Comparison of ENCODE assay signal across 8 cellular contexts in the genomic region with DNA sequence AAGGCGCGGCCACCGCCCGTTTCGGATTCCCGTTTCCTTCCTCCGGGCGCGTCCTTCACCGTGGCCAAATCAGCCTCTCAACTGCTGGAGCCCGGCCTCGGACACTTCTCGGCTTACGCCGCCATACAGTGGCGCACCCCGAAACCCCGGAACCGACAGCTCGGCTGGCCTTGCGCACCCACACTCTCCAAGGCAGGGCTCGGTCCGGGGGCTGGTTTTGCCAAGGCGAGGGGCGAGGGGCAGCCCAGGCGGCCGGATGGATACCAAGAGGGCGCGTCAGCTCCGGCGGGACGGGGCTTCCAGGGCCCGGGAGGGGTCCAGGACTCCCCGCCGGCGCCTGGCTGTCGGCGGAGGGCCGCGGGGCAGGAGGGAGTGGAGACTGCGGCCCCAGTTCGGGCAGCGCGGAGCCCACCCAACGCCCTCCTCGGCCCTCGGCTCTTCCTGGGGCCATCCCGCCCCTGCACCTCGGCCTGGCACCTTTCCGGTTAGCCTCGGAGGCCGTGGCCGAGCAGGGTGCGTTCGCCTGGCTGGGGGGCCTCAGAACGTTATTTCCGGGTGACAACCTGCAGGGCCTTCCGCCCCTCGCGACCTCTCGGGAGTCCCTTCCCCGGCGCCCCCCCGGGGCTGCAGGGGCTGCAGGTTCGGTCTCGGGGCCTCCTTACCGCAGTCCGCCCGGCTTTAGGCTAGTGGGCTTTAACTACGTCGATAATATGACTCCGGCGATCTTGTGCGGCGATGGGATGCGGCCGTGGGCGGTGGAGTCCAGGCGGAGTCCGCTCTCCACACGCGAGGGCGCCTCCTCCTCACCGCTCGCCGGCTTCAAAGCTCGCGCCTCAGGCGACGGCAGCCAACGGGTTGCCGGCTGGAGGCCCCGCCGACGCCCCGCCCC. TPM values are rescaled to one million over a fixed set of nuclear protein-coding genes. Genes with fewer than 3 reads are reported as not detected.
DNase-seq lines count a peak whose midpoint lies in the region; ATAC-seq and TF ChIP-seq lines count a peak whose summit lies in the region.

No MANE protein-coding gene starts in this region.

- H3K9me3 Mint-ChIP-seq in T-cell (no peaks in the 10 kb centered on the region), type B pancreatic cell (peaks cover 5% of the 10 kb centered on the region)

- peak overlapping the region; percentile 89 for H3K4me3 ChIP-seq in ACC112 (ENCODE audit: low read depth, low read length)
- H3K4me3 ChIP-seq in duodenal mucosa (ENCODE audit: low read depth in 1 of 2, low read length in 2 of 2), result peak overlapping the region; percentile 84 to 85
- H3K4me3 ChIP-seq in mesodermal cell (ENCODE audit: extremely low read depth, insufficient read depth, low read length, poor library complexity, severe bottlenecking), result peak overlapping the region; percentile 96

- WGBS in mesodermal cell (ENCODE audit: insufficient coverage in 2 of 2), 2 experiments, result 0% methylated on average over 93 to 94 of the region's 96 CpGs

- DNase-seq in T-cell, result peak in 13 of 34 experiments; percentile 0 to 13 (median 5)
- DNase-seq in type B pancreatic cell (ENCODE audit: extremely low spot score, unreplicated experiment), result no peak
- no peak for DNase-seq in HuH-7.5 (ENCODE audit: low spot score)

- CTCF ChIA-PET in T-cell (lab: Charles Lee), result interaction anchor here (0.9 to 1.7 kb wide), 6 partner anchors 9 to 211 kb away, joined by 3 to 27 read pairs (median 4); no protein-coding TSS in a partner anchor

- H2AFZ ChIP-seq in ACC112 (ENCODE audit: low read length, unreplicated experiment), result peak overlapping the region; percentile 79

- H3K4me1 Mint-ChIP-seq in T-cell, result peaks cover 30 to 38% (median 30%) of the 10 kb centered on the region in 3 donors
- peaks cover 22% of the 10 kb centered on the region for H3K4me1 Mint-ChIP-seq in type B pancreatic cell (ENCODE audit: unreplicated experiment)

- H3K36me3 Mint-ChIP-seq in T-cell (peaks cover 9% of the 10 kb centered on the region), type B pancreatic cell (peaks cover 31% of the 10 kb centered on the region)

- H3K9me3 ChIP-seq in duodenal mucosa (ENCODE audit: control insufficient read depth in 1 of 2, low read length in 2 of 2) (no peaks in the 10 kb centered on the region), mesodermal cell (ENCODE audit: control insufficient read depth, low read length) (no peaks in the 10 kb centered on the region)

- H3K27me3 Mint-ChIP-seq in T-cell, result no peaks in the 10 kb centered on the region
- H3K27me3 Mint-ChIP-seq in type B pancreatic cell, result no peaks in the 10 kb centered on the region

- H3K27ac Mint-ChIP-seq in T-cell (peak overlapping the region in 1 of 2 donors; percentile 72), type B pancreatic cell (no peak overlapping the region)

- H3K4me3 Mint-ChIP-seq in T-cell (peak overlapping the region; percentile 84 to 89 (median 85)), type B pancreatic cell (peak overlapping the region; percentile 90)

- H3K9ac ChIP-seq in duodenal mucosa (ENCODE audit: low read depth in 1 of 2, low read length in 2 of 2), result peak overlapping the region; percentile 29 to 55

- H3K79me2 ChIP-seq in ACC112 (ENCODE audit: control insufficient read depth, insufficient read depth, low read length, unreplicated experiment), result peaks cover 78% of the 10 kb centered on the region

- H3K27ac ChIP-seq in ACC112 (ENCODE audit: low read depth, low read length), result peak overlapping the region; percentile 59; the same call in 1 of the 2 replicates
- H3K27ac ChIP-seq in duodenal mucosa (ENCODE audit: low read depth, low read length), result no peak overlapping the region
- peak overlapping the region; percentile 70 for H3K27ac ChIP-seq in mesodermal cell (ENCODE audit: low read depth, low read length, severe bottlenecking)

- H3K4me1 ChIP-seq in ACC112 (ENCODE audit: control insufficient read depth, insufficient read depth, low read length, unreplicated experiment) (peaks cover 27% of the 10 kb centered on the region), duodenal mucosa (ENCODE audit: control insufficient read depth in 1 of 2, insufficient read depth in 2 of 2, low read length in 2 of 2) (peaks cover 23 to 26% of the 10 kb centered on the region in 2 donors), mesodermal cell (ENCODE audit: control insufficient read depth, insufficient read depth, low read length, poor library complexity, severe bottlenecking) (peaks cover 20% of the 10 kb centered on the region)

- H3K36me3 ChIP-seq in ACC112 (ENCODE audit: insufficient read depth, low read length), result no peaks in the 10 kb centered on the region
- H3K36me3 ChIP-seq in duodenal mucosa (ENCODE audit: control insufficient read depth in 1 of 2, insufficient read depth in 2 of 2, low read length in 2 of 2), result no peaks in the 10 kb centered on the region
- H3K36me3 ChIP-seq in mesodermal cell (ENCODE audit: control insufficient read depth, insufficient read depth, low read length), result peaks cover 46% of the 10 kb centered on the region

- H3K27me3 ChIP-seq in ACC112 (ENCODE audit: insufficient read depth, low read length) (no peaks in the 10 kb centered on the region), duodenal mucosa (ENCODE audit: control insufficient read depth in 1 of 2, insufficient read depth in 2 of 2, low read length in 2 of 2) (no peaks in the 10 kb centered on the region)

- ATAC-seq in GM18867 (IDR thresholded peaks at IDR 0.05; ENCODE audit: unreplicated experiment), result peak; percentile 13
- ATAC-seq in HG03064 (IDR thresholded peaks at IDR 0.05; ENCODE audit: low read depth, unreplicated experiment), result peak; percentile 6
- ATAC-seq in T-cell (replicated peaks in 1 of 4), result peak; percentile 4 to 6 (median 4)

- TF ChIP-seq CTCF in type B pancreatic cell (conservative IDR thresholded peaks at IDR 0.05), result peak; percentile 16

- POLR2A ChIA-PET in T-cell (lab: Charles Lee), result no interaction called here

RNA-seq across cellular contexts. Expression of a gene that starts 0.7 kb away (rescaled TPM):
- total RNA-seq in T-cell, result 10 to 100 TPM; 12.3 to 15.9 (median 14.8) TPM
- polyA plus RNA-seq in mesodermal cell (2013, experiment 1 of 2), result 17.5 TPM
- 20.0 TPM for polyA plus RNA-seq in mesodermal cell (2013, experiment 2 of 2)
- 18.3 and 35.3 TPM in 2 replicates for total RNA-seq in type B pancreatic cell (ENCODE audit: low replicate concordance)

RNA-seq across cellular contexts. Expression of a gene that starts 42.1 kb away (rescaled TPM):
- total RNA-seq in T-cell, result 100 to 1,000 TPM; 121 to 275 (median 252) TPM
- polyA plus RNA-seq in mesodermal cell (2013, experiment 1 of 2), result 18.2 TPM
- 18.3 TPM for polyA plus RNA-seq in mesodermal cell (2013, experiment 2 of 2)
- total RNA-seq in type B pancreatic cell (ENCODE audit: low replicate concordance), result 32.3 and 45.5 TPM in 2 replicates
